ENCODE assay signal across 8 cellular contexts in genomic region chr9:112348257-112348992, GRCh38. TPM values are rescaled to one million over a fixed set of nuclear protein-coding genes. Genes with fewer than 3 reads are reported as not detected.
A peak's percentile ranks its signal among the peaks of the same experiment; 100 is the strongest.
DNase-seq lines count a peak whose midpoint lies in the region; ATAC-seq and TF ChIP-seq lines count a peak whose summit lies in the region.

No MANE protein-coding gene starts in this region.

- TF ChIP-seq CTCF in astrocyte of the cerebellum (IDR thresholded peaks at IDR 0.05; ENCODE audit: low read depth, low read length, missing control alignments) = no peak
- no peak for TF ChIP-seq CTCF in hepatocyte (IDR thresholded peaks at IDR 0.05; ENCODE audit: poor library complexity)

- H3K4me3 ChIP-seq in astrocyte of the cerebellum (ENCODE audit: low read depth, low read length) = peak overlapping the region; percentile 40
- H3K4me3 ChIP-seq in hepatocyte = no peak overlapping the region
- H3K4me3 ChIP-seq in aorta (ENCODE audit: low read length in 2 of 2) = peak overlapping the region; percentile 8 to 18

- ATAC-seq in sciatic nerve = peak; percentile 93
- ATAC-seq in aorta (ENCODE audit: low FRiP score) = peak; percentile 79
- no peak for ATAC-seq in GM21367 (IDR thresholded peaks at IDR 0.05; ENCODE audit: unreplicated experiment)

- no peaks in the 10 kb centered on the region for H4K20me1 ChIP-seq in hepatocyte (ENCODE audit: insufficient read depth, poor library complexity, severe bottlenecking)

- peak overlapping the region; percentile 71 for H3K4me2 ChIP-seq in hepatocyte

- H3K9me3 ChIP-seq in hepatocyte (ENCODE audit: low read depth) (no peaks in the 10 kb centered on the region), aorta (ENCODE audit: control insufficient read depth, low read length) (no peaks in the 10 kb centered on the region)

- peak overlapping the region; percentile 69 for H2AFZ ChIP-seq in hepatocyte

- no peaks in the 10 kb centered on the region for H3K27me3 ChIP-seq in hepatocyte
- H3K27me3 ChIP-seq in aorta (ENCODE audit: control insufficient read depth in 1 of 2, insufficient read depth in 2 of 2, low read length in 1 of 2) = no peaks in the 10 kb centered on the region

- H3K79me2 ChIP-seq in hepatocyte = no peaks in the 10 kb centered on the region

- intact Hi-C loops in sciatic nerve (cut with DNase I) = no loop called here
- intact Hi-C loops in aorta (cut with DNase I) = no loop called here

- DNase-seq in T-helper 2 cell = peak; percentile 30 to 87 (median 63)
- no peak for DNase-seq in astrocyte of the cerebellum (ENCODE audit: low read depth)
- peak; percentile 83 for DNase-seq in hepatocyte (ENCODE audit: low spot score)
- peak; percentile 91 for DNase-seq in sciatic nerve (ENCODE audit: low spot score)
- DNase-seq in aorta = peak; percentile 91 to 96
- no peak for DNase-seq in NCI-H1930 (lab: John Stamatoyannopoulos, UW)

- peak overlapping the region; percentile 47 for H3K27ac ChIP-seq in hepatocyte
- H3K27ac ChIP-seq in aorta (ENCODE audit: low read depth in 1 of 2, low read length in 2 of 2) = no peak overlapping the region

- in situ Hi-C loops in astrocyte of the cerebellum (cut with HindIII; ENCODE audit: low sequenced_read_pairs) = no loop called here

- H3K36me3 ChIP-seq in hepatocyte (replicated peaks; ENCODE audit: insufficient read depth, low read depth) = no peaks in the 10 kb centered on the region
- H3K36me3 ChIP-seq in aorta (ENCODE audit: control insufficient read depth in 1 of 2, insufficient read depth in 2 of 2, low read length in 1 of 2) = no peaks in the 10 kb centered on the region

- 62% methylated on average over 19 of the region's 19 CpGs for WGBS in hepatocyte (ENCODE audit: low lambda C conversion rate, missing lambda C conversion rate)
- 21 to 29% methylated on average over 19 of the region's 19 CpGs for WGBS in aorta, 2 donors

- H3K9me2 ChIP-seq in hepatocyte (replicated peaks; ENCODE audit: insufficient read depth) = no peaks in the 10 kb centered on the region

- peak; percentile 26 for TF ChIP-seq POLR2A in GM19193 (IDR thresholded peaks at IDR 0.05; ENCODE audit: extremely low read depth, insufficient read depth, insufficient read length)

- H3K4me1 ChIP-seq in hepatocyte (ENCODE audit: insufficient read depth) (no peaks in the 10 kb centered on the region), aorta (ENCODE audit: control insufficient read depth in 1 of 2, insufficient read depth in 2 of 2, low read length in 2 of 2) (no peaks in the 10 kb centered on the region)

RNA-seq across cellular contexts. Expression of gene PTBP3, which starts 15.0 kb away (rescaled TPM):
- total RNA-seq in hepatocyte = 57.7 and 64.5 TPM in 2 replicates
- polyA plus RNA-seq in hepatocyte = 13.4 and 13.7 TPM in 2 replicates
- 61.7 TPM for total RNA-seq in sciatic nerve
- total RNA-seq in aorta = 10 to 100 TPM; 39.6 to 74.1 TPM
- 10 to 100 TPM in 1 of 2 donors, 1 to 10 TPM in 1; 5.2 to 12.9 TPM for polyA plus RNA-seq in aorta

RNA-seq across cellular contexts. Expression of gene HSDL2, which starts 31.5 kb away (rescaled TPM):
- total RNA-seq in hepatocyte (97.3 and 97.6 TPM in 2 replicates), sciatic nerve (32.1 TPM), aorta (10 to 100 TPM; 30.4 to 42.0 TPM)
- polyA plus RNA-seq in hepatocyte (36.0 and 50.0 TPM in 2 replicates), aorta (10 to 100 TPM; 27.6 to 37.6 TPM)

Comparison
In these comparisons a context has a peak if more than half of its experiments do, and no peak if none do; other contexts are left out.
1. DNase-seq: peak in T-helper 2 cell (5 of 5), hepatocyte (single experiment), sciatic nerve (single experiment) and aorta (2 of 2); none in astrocyte of the cerebellum (single experiment) and NCI-H1930 (0 of 2).